8 cellular contexts compared by ENCODE assay signal in the genomic region with DNA sequence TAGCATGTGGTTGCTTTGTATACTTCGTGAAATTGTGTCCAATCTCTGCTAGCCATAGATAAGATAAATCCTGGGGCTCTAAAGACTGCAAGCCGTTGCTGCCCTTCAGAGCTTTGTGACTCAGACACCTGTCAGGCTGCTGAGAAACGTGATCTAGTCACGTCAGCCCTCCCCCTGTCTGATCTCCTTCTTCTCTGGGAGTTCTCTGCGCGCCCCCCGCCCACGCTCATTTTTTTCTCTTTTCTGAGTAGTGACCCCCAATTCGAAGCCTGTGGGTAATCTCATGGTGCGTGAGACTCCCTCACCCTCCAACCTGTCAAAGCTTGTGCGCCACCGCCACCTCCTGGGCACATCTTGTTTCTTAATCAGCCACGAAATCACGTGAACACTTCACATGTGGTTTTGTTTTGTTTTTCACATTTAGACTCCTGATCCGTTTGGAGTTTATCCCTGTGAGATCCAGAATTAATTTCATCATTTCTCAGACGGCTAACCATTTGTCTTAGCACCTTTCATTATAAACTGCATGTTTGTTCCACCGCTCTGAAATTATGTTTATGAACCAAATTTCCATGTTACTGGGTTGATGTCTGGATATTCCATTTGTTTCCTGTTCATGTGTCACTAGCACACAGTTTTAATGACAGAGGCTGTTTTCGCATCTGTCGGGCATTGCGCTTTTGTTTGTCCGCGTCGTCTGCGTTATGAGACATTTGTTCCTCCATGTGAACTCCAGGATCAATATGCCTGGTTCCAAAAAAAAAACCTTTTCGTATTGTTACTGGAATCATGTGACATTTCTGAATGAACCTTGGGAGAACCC. TPM values are rescaled to one million over a fixed set of nuclear protein-coding genes. Genes with fewer than 3 reads are reported as not detected.
A peak's percentile ranks its signal among the peaks of the same experiment; 100 is the strongest.
DNase-seq lines count a peak whose midpoint lies in the region; ATAC-seq and TF ChIP-seq lines count a peak whose summit lies in the region.

No MANE protein-coding gene starts in this region.

- POLR2A ChIA-PET in RWPE1 (lab: Yijun Ruan, JAX; ENCODE audit: low non-redundant PET): interaction anchor here (0.5 kb wide), 1 partner anchor 43 kb away, joined by 3 read pairs; no protein-coding TSS in a partner anchor

- peaks cover 18 to 24% of the 10 kb centered on the region in 2 donors for H3K4me1 Mint-ChIP-seq in natural killer cell treated with Interleukin-12 subunit alpha and Interleukin-12 subunit beta and Interleukin-15 and Interleukin-18, amount 100 ng/mL, for 72 hours (ENCODE audit: low read depth in 2 of 2)
- H3K4me1 Mint-ChIP-seq in stimulated activated memory B cell treated with anti-CD40 and anti-IgM and Interleukin-4, amounts not matched to agents 10 μg/mL and 1 μg/mL and 100 μg/mL, for 72 hours: peaks cover 26% of the 10 kb centered on the region

- CTCF ChIA-PET in RWPE1 (lab: Yijun Ruan, JAX): interaction anchor here (0.6 to 1.2 kb wide), 8 partner anchors 23 to 1609 kb away, joined by 3 to 5 read pairs (median 4); no protein-coding TSS in a partner anchor

- H3K9me3 Mint-ChIP-seq in natural killer cell treated with Interleukin-12 subunit alpha and Interleukin-12 subunit beta and Interleukin-15 and Interleukin-18, amount 100 ng/mL, for 72 hours: no peaks in the 10 kb centered on the region
- H3K9me3 Mint-ChIP-seq in stimulated activated memory B cell treated with anti-CD40 and anti-IgM and Interleukin-4, amounts not matched to agents 10 μg/mL and 1 μg/mL and 100 μg/mL, for 72 hours: no peaks in the 10 kb centered on the region

- peak overlapping the region; percentile 92 for H3K4me3 Mint-ChIP-seq in natural killer cell treated with Interleukin-12 subunit alpha and Interleukin-12 subunit beta and Interleukin-15 and Interleukin-18, amount 100 ng/mL, for 72 hours
- H3K4me3 Mint-ChIP-seq in stimulated activated memory B cell treated with anti-CD40 and anti-IgM and Interleukin-4, amounts not matched to agents 10 μg/mL and 1 μg/mL and 100 μg/mL, for 72 hours: peak overlapping the region; percentile 97

- H3K4me3 ChIP-seq in fibroblast of the aortic adventitia (ENCODE audit: low read depth, low read length): peak overlapping the region; percentile 87

- DNase-seq in Daoy (ENCODE audit: low read depth): peak; percentile 73
- peak; percentile 92 for DNase-seq in HuH-7.5 (ENCODE audit: low spot score)
- peak; percentile 73 for DNase-seq in RWPE1 (ENCODE audit: low spot score)
- peak; percentile 73 for DNase-seq in activated effector memory CD4-positive, alpha-beta T cell treated with Interleukin-2 at 50 U/mL for 16 hours
- DNase-seq in fibroblast of the aortic adventitia (ENCODE audit: low read depth): peak; percentile 79
- peak; percentile 82 for DNase-seq in natural killer cell treated with Interleukin-12 subunit alpha and Interleukin-12 subunit beta and Interleukin-15 and Interleukin-18, amount 100 ng/mL, for 72 hours (ENCODE audit: low spot score)

- TF ChIP-seq CTCF in RWPE1 (conservative IDR thresholded peaks at IDR 0.05; ENCODE audit: low read depth) (peak; percentile 73), fibroblast of the aortic adventitia (IDR thresholded peaks at IDR 0.05; ENCODE audit: insufficient read depth, low read length) (peak; percentile 60)

- ATAC-seq in natural killer cell treated with Interleukin-12 subunit alpha and Interleukin-12 subunit beta and Interleukin-15 and Interleukin-18, amount 100 ng/mL, for 72 hours: peak; percentile 70 to 75
- peak; percentile 79 for ATAC-seq in stimulated activated memory B cell treated with anti-CD40 and anti-IgM and Interleukin-4, amounts not matched to agents 10 μg/mL and 1 μg/mL and 100 μg/mL, for 72 hours
- no peak for ATAC-seq in GM19397 (IDR thresholded peaks at IDR 0.05; ENCODE audit: unreplicated experiment)

- H3K27me3 Mint-ChIP-seq in natural killer cell treated with Interleukin-12 subunit alpha and Interleukin-12 subunit beta and Interleukin-15 and Interleukin-18, amount 100 ng/mL, for 72 hours: no peaks in the 10 kb centered on the region
- no peaks in the 10 kb centered on the region for H3K27me3 Mint-ChIP-seq in stimulated activated memory B cell treated with anti-CD40 and anti-IgM and Interleukin-4, amounts not matched to agents 10 μg/mL and 1 μg/mL and 100 μg/mL, for 72 hours

- peak overlapping the region; percentile 88 for H3K27ac ChIP-seq in RWPE1

- H3K27ac Mint-ChIP-seq in natural killer cell treated with Interleukin-12 subunit alpha and Interleukin-12 subunit beta and Interleukin-15 and Interleukin-18, amount 100 ng/mL, for 72 hours: peak overlapping the region; percentile 92 to 95
- peak overlapping the region; percentile 92 for H3K27ac Mint-ChIP-seq in stimulated activated memory B cell treated with anti-CD40 and anti-IgM and Interleukin-4, amounts not matched to agents 10 μg/mL and 1 μg/mL and 100 μg/mL, for 72 hours

- peaks cover 4% of the 10 kb centered on the region for H3K36me3 Mint-ChIP-seq in natural killer cell treated with Interleukin-12 subunit alpha and Interleukin-12 subunit beta and Interleukin-15 and Interleukin-18, amount 100 ng/mL, for 72 hours
- peaks cover 5% of the 10 kb centered on the region for H3K36me3 Mint-ChIP-seq in stimulated activated memory B cell treated with anti-CD40 and anti-IgM and Interleukin-4, amounts not matched to agents 10 μg/mL and 1 μg/mL and 100 μg/mL, for 72 hours

RNA-seq across cellular contexts. Expression of a gene that starts 1.0 kb away (rescaled TPM):
- total RNA-seq in Daoy (2014; rRNA removed; shearing (Covaris generic)): 3.4 TPM in 2 replicates
- 8.0 and 13.8 TPM in 2 replicates for total RNA-seq in fibroblast of the aortic adventitia (ENCODE audit: low replicate concordance)
- 10 to 100 TPM in 1 of 2 donors, 1 to 10 TPM in 1; 7.5 to 23.3 TPM for total RNA-seq in natural killer cell treated with Interleukin-12 subunit alpha and Interleukin-12 subunit beta and Interleukin-15 and Interleukin-18, amount 100 ng/mL, for 72 hours

RNA-seq across cellular contexts. Expression of a gene that starts 16.2 kb away (rescaled TPM):
- total RNA-seq in Daoy (2014; rRNA removed; shearing (Covaris generic)): not detected in 2 replicates
- total RNA-seq in fibroblast of the aortic adventitia (ENCODE audit: low replicate concordance): not detected in 2 replicates
- 1 to 10 TPM in 1 of 2 donors, under 1 TPM in 1; 0.53 to 1.2 TPM for total RNA-seq in natural killer cell treated with Interleukin-12 subunit alpha and Interleukin-12 subunit beta and Interleukin-15 and Interleukin-18, amount 100 ng/mL, for 72 hours

RNA-seq across cellular contexts. Expression of a gene that starts 45.0 kb away (rescaled TPM):
- not detected in 2 replicates for total RNA-seq in Daoy (2014; rRNA removed; shearing (Covaris generic))
- total RNA-seq in fibroblast of the aortic adventitia (ENCODE audit: low replicate concordance): 0.09 TPM in 1 of 2 replicates, not detected in the other
- not detected for total RNA-seq in natural killer cell treated with Interleukin-12 subunit alpha and Interleukin-12 subunit beta and Interleukin-15 and Interleukin-18, amount 100 ng/mL, for 72 hours
